14 cellular contexts compared by ENCODE assay signal in genomic region chr2:88933980-88934379, GRCh38.
DNase-seq lines count a peak whose midpoint lies in the region; TF ChIP-seq lines count a peak whose summit lies in the region.
"Had no signal": no experiment of that assay in that cellular context is flagged by ENCODE, and none has a peak within 500 bp of the region (broad histone marks: within the 10 kb centered on the region; RNA-seq: fewer than 3 reads in every experiment).

No MANE protein-coding gene starts in this region.

- H3K4me3 ChIP-seq in breast epithelium (no peak overlapping the region), mammary epithelial cell (replicated peaks in 1 of 3; ENCODE audit: insufficient read depth in 1 of 3, low read depth in 2 of 3, low read length in 3 of 3) (no peak overlapping the region)
- no peak overlapping the region for H3K4me3 ChIP-seq in effector memory CD4-positive, alpha-beta T cell (ENCODE audit: insufficient read depth, low read depth, low read length, poor library complexity, severe bottlenecking)
- H3K4me3 ChIP-seq: esophagus squamous epithelium had no signal

- no peak overlapping the region for H3K9ac ChIP-seq in mammary epithelial cell (ENCODE audit: insufficient read depth, low read length)

- no peaks in the 10 kb centered on the region for H3K4me1 ChIP-seq in breast epithelium
- H3K4me1 ChIP-seq in mammary epithelial cell (ENCODE audit: insufficient read depth, low read length), result no peaks in the 10 kb centered on the region
- no peaks in the 10 kb centered on the region for H3K4me1 ChIP-seq in effector memory CD4-positive, alpha-beta T cell (ENCODE audit: control insufficient read depth, insufficient read depth, low read length, poor library complexity, severe bottlenecking)
- H3K4me1 ChIP-seq: esophagus squamous epithelium had no signal

- H3K36me3 Mint-ChIP-seq in MCF 10A (ENCODE audit: insufficient read depth, unreplicated experiment), result no peaks in the 10 kb centered on the region
- H3K36me3 Mint-ChIP-seq: natural killer cell, type B pancreatic cell had no signal

- POLR2A ChIA-PET in MCF 10A (lab: Yijun Ruan, JAX), result interaction anchor here (0.6 kb wide), 1 partner anchor 24 kb away, joined by 3 read pairs; no protein-coding TSS in a partner anchor

- H3K27ac Mint-ChIP-seq in MCF 10A (ENCODE audit: low read depth, unreplicated experiment), result no peak overlapping the region
- H3K27ac Mint-ChIP-seq: activated T-helper 17 cell treated with anti-CD3 and anti-CD28 coated beads, Interleukin-2, amount 50 U/mL, for 72 hours; natural killer cell; type B pancreatic cell had no signal

- no peak for TF ChIP-seq CTCF in MCF 10A (IDR thresholded peaks at IDR 0.05; ENCODE audit: unreplicated experiment)
- TF ChIP-seq CTCF in breast epithelium (IDR thresholded peaks at IDR 0.05), result no peak
- no peak for TF ChIP-seq CTCF in mammary epithelial cell (conservative IDR thresholded peaks at IDR 0.05 in 1 of 2, IDR thresholded peaks at IDR 0.05 in 1 of 2; ENCODE audit: extremely low read depth in 1 of 2, insufficient read depth in 1 of 2, low read depth in 1 of 2, low read length in 2 of 2)

- no peak overlapping the region for H3K4me2 ChIP-seq in mammary epithelial cell (ENCODE audit: insufficient read depth, low read depth, low read length)

- H3K4me1 Mint-ChIP-seq in MCF 10A (ENCODE audit: insufficient read depth, unreplicated experiment), result no peaks in the 10 kb centered on the region
- H3K4me1 Mint-ChIP-seq: activated T-helper 17 cell treated with anti-CD3 and anti-CD28 coated beads, Interleukin-2, amount 50 U/mL, for 72 hours; natural killer cell had no signal

- no peaks in the 10 kb centered on the region for H3K9me3 ChIP-seq in breast epithelium
- H3K9me3 ChIP-seq in mammary epithelial cell (replicated peaks; ENCODE audit: insufficient read depth, low read length), result no peaks in the 10 kb centered on the region
- no peaks in the 10 kb centered on the region for H3K9me3 ChIP-seq in effector memory CD4-positive, alpha-beta T cell (ENCODE audit: control insufficient read depth, low read length)
- H3K9me3 ChIP-seq: esophagus squamous epithelium had no signal

- H3K79me2 ChIP-seq in mammary epithelial cell (ENCODE audit: insufficient read depth, low read length), result no peaks in the 10 kb centered on the region

- intact Hi-C loops in MCF 10A (cut with micrococcal nuclease) (no loop called here), breast epithelium (cut with DNase I; ENCODE audit: low total_unique reads) (no loop called here), mammary epithelial cell (cut with micrococcal nuclease) (no loop called here)

- H3K4me3 Mint-ChIP-seq in MCF 10A (ENCODE audit: unreplicated experiment), result no peak overlapping the region
- H3K4me3 Mint-ChIP-seq: activated T-helper 17 cell treated with anti-CD3 and anti-CD28 coated beads, Interleukin-2, amount 50 U/mL, for 72 hours; natural killer cell; type B pancreatic cell had no signal

- BruUV-seq in MCF 10A (replicated peaks; lab: Mats Ljungman, UMichigan), result no TSS peak
- BruUV-seq in mammary epithelial cell (replicated peaks; lab: Mats Ljungman, UMichigan), result no TSS peak

- H3K27ac ChIP-seq in breast epithelium (no peak overlapping the region), mammary epithelial cell (ENCODE audit: insufficient read depth, low read depth, low read length) (no peak overlapping the region)
- no peak overlapping the region for H3K27ac ChIP-seq in effector memory CD4-positive, alpha-beta T cell (ENCODE audit: insufficient read depth, low read length, poor library complexity, severe bottlenecking)
- H3K27ac ChIP-seq: esophagus squamous epithelium had no signal

- no peak overlapping the region for H2AFZ ChIP-seq in mammary epithelial cell (ENCODE audit: low read depth, low read length)

- H3K36me3 ChIP-seq in breast epithelium, result no peaks in the 10 kb centered on the region
- H3K36me3 ChIP-seq in mammary epithelial cell (ENCODE audit: insufficient read depth, low read length), result no peaks in the 10 kb centered on the region
- H3K36me3 ChIP-seq in effector memory CD4-positive, alpha-beta T cell (ENCODE audit: control insufficient read depth, insufficient read depth, low read length), result no peaks in the 10 kb centered on the region
- H3K36me3 ChIP-seq: esophagus squamous epithelium had no signal

- H4K20me1 ChIP-seq in mammary epithelial cell (ENCODE audit: insufficient read depth, low read length), result no peaks in the 10 kb centered on the region

- peak; percentile 35 for DNase-seq in MCF 10A (ENCODE audit: unreplicated experiment)
- DNase-seq in breast epithelium (ENCODE audit: low spot score in 2 of 2), result no peak
- DNase-seq in NAMALWA (ENCODE audit: low spot score), result peak; percentile 83
- peak; percentile 9 for DNase-seq in mammary epithelial cell
- DNase-seq in renal cortical epithelial cell (ENCODE audit: low read depth), result peak; percentile 59
- no peak for DNase-seq in effector memory CD4-positive, alpha-beta T cell
- no peak for DNase-seq in central memory CD4-positive, alpha-beta T cell
- DNase-seq in NCI-H524 treated with DMSO at 0.1 percent for 48 hours (lab: John Stamatoyannopoulos, UW), result no peak
- DNase-seq: activated CD4-positive, CD25-positive, alpha-beta regulatory T cell; esophagus squamous epithelium; natural killer cell; NCI-H1930 had no signal

- H3K9me3 Mint-ChIP-seq in MCF 10A (ENCODE audit: unreplicated experiment), result no peaks in the 10 kb centered on the region
- H3K9me3 Mint-ChIP-seq: activated T-helper 17 cell treated with anti-CD3 and anti-CD28 coated beads, Interleukin-2, amount 50 U/mL, for 72 hours; natural killer cell; type B pancreatic cell had no signal

- peaks cover 47% of the 10 kb centered on the region for H3K27me3 Mint-ChIP-seq in MCF 10A (ENCODE audit: insufficient read depth, unreplicated experiment)
- H3K27me3 Mint-ChIP-seq: type B pancreatic cell had no signal

- 17% methylated on average over 1 of the region's 1 CpG for WGBS in mammary epithelial cell (ENCODE audit: low coverage, missing lambda C conversion rate)

- in situ Hi-C loops in mammary epithelial cell (cut with MboI; ENCODE audit: low sequenced_read_pairs in 2 of 2), result no loop called here

- CTCF ChIA-PET in MCF 10A (lab: Yijun Ruan, JAX), result interaction anchor here (0.8 kb wide), 2 partner anchors 58 to 59 kb away, joined by 3 read pairs; no protein-coding TSS in a partner anchor
- CTCF ChIA-PET in mammary epithelial cell (lab: Charles Lee; ENCODE audit: low non-redundant PET), result no interaction called here

- TF ChIP-seq POLR2A in breast epithelium (IDR thresholded peaks at IDR 0.05), result no peak

- H3K27me3 ChIP-seq in breast epithelium, result no peaks in the 10 kb centered on the region
- H3K27me3 ChIP-seq in mammary epithelial cell (ENCODE audit: insufficient read depth, low read length), result no peaks in the 10 kb centered on the region
- no peaks in the 10 kb centered on the region for H3K27me3 ChIP-seq in effector memory CD4-positive, alpha-beta T cell (replicated peaks; ENCODE audit: control insufficient read depth, insufficient read depth, low read length, poor library complexity, severe bottlenecking)
- H3K27me3 ChIP-seq: esophagus squamous epithelium had no signal

- dilution Hi-C loops in mammary epithelial cell (cut with HindIII; ENCODE audit: low sequenced_read_pairs), result no loop called here

Comparison
In these comparisons a context has a peak if more than half of its experiments do, and no peak if none do; other contexts are left out.
1. DNase-seq: peak in MCF 10A (single experiment), NAMALWA (single experiment), mammary epithelial cell (single experiment) and renal cortical epithelial cell (single experiment); none in breast epithelium (0 of 2), effector memory CD4-positive, alpha-beta T cell (0 of 3), central memory CD4-positive, alpha-beta T cell (single experiment) and NCI-H524 treated with DMSO at 0.1 percent for 48 hours (single experiment).